15 cellular contexts compared by ENCODE assay signal in the genomic region with DNA sequence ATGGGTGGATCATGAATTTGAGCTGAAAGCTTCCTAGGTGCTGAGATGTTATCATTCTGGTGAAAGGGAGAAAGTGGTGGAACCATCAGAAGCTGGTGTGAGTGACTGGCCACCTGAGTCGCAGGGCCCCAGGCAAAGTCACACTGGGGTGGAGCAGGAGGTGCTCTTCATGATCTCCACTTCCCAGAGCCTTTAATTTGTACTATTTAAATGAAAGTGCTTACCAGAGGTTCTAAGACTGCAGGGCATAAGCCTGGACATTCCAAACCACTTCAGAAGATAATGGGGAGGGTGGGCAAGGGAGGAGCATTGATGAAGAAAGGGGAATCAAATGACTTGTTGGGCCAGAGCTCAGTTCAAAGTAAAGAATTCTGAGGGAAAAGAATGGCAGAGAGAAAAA.
DNase-seq lines count a peak whose midpoint lies in the region; ATAC-seq and TF ChIP-seq lines count a peak whose summit lies in the region.
"Had no signal": no experiment of that assay in that cellular context is flagged by ENCODE, and none has a peak within 500 bp of the region (broad histone marks: within the 10 kb centered on the region; RNA-seq: fewer than 3 reads in every experiment).

No MANE protein-coding gene starts in this region.

- POLR2A ChIA-PET in PC-3 (lab: Charles Lee; ENCODE audit: unreplicated experiment) = no interaction called here

- H3K27ac ChIP-seq in CD4-positive, CD25-positive, alpha-beta regulatory T cell (ENCODE audit: insufficient read depth, low read length, poor library complexity, severe bottlenecking) = no peak overlapping the region
- H3K27ac ChIP-seq in PC-3 (ENCODE audit: low read length) (peak overlapping the region; percentile 9; the same call in 1 of the 2 replicates), esophagus muscularis mucosa (replicated peaks in 1 of 4) (peak overlapping the region; percentile 13 to 48 (median 29)), parathyroid adenoma (peak overlapping the region; percentile 57)

- H3K27ac Mint-ChIP-seq in CD4-positive, CD25-positive, alpha-beta regulatory T cell = peak overlapping the region; percentile 10 to 53 (median 37)
- H3K27ac Mint-ChIP-seq: activated B cell treated with CpG ODN at 0.5 μM for 24 hours; dendritic cell treated with granulocyte-macrophage colony-stimulating factor and Interleukin-4, amounts not matched to agents 40 ng/mL and 50 ng/mL, for 4 days; T-helper 1 cell treated with Interleukin-12 subunit alpha and Interleukin-12 subunit beta and Interleukin-4 antibody, amounts not matched to agents 30 μg/mL and 1 μg/mL, for 36 hours had no signal

- no peak for TF ChIP-seq EP300 in esophagus muscularis mucosa (IDR thresholded peaks at IDR 0.05)

- intact Hi-C loops in PC-3 (cut with micrococcal nuclease) = loop anchor here (5.0 kb wide), 1 partner anchor 34 kb away; no protein-coding TSS in a partner anchor
- intact Hi-C loops in esophagus muscularis mucosa (cut with DNase I) = no loop called here

- ATAC-seq in CD4-positive, CD25-positive, alpha-beta regulatory T cell (ENCODE audit: low read depth in 2 of 2) = no peak
- no peak for ATAC-seq in PC-3
- ATAC-seq in HG03439 (IDR thresholded peaks at IDR 0.05; ENCODE audit: unreplicated experiment) = no peak

- no peaks in the 10 kb centered on the region for H4K20me1 ChIP-seq in PC-3 (ENCODE audit: low read length)

- H3K9ac ChIP-seq in PC-3 (ENCODE audit: low read length) (no peak overlapping the region), parathyroid adenoma (no peak overlapping the region)

- no peaks in the 10 kb centered on the region for H3K27me3 ChIP-seq in CD4-positive, CD25-positive, alpha-beta regulatory T cell (ENCODE audit: control insufficient read depth, insufficient read depth, low read length)
- H3K27me3 ChIP-seq in PC-3 (ENCODE audit: low read length) (no peaks in the 10 kb centered on the region), esophagus muscularis mucosa (no peaks in the 10 kb centered on the region), parathyroid adenoma (ENCODE audit: control insufficient read depth, insufficient read depth, low read length) (no peaks in the 10 kb centered on the region)

- no peak overlapping the region for H2AFZ ChIP-seq in PC-3 (ENCODE audit: low read length)
- H2AFZ ChIP-seq in parathyroid adenoma = no peak overlapping the region

- CTCF ChIA-PET in PC-3 (lab: Charles Lee) = interaction anchor here (0.6 kb wide), 1 partner anchor 32 kb away, joined by 3 read pairs; no protein-coding TSS in a partner anchor

- DNase-seq in CD4-positive, CD25-positive, alpha-beta regulatory T cell = no peak
- no peak for DNase-seq in PC-3
- DNase-seq in esophagus muscularis mucosa (ENCODE audit: extremely low spot score) = no peak
- no peak for DNase-seq in activated naive CD4-positive, alpha-beta T cell treated with anti-CD3 and anti-CD28 coated beads, Interleukin-2, amount 50 U/mL, for 16 hours
- no peak for DNase-seq in activated naive CD4-positive, alpha-beta T cell treated with Interleukin-2 at 50 U/mL for 16 hours
- no peak for DNase-seq in AG20443 (ENCODE audit: low spot score)
- DNase-seq: activated B cell treated with CpG ODN at 0.5 μM for 24 hours, activated gamma-delta T cell, COR-L47, NCI-H1417, RPMI8226 had no signal

- no peak overlapping the region for H3K4me2 ChIP-seq in PC-3 (ENCODE audit: low read length)
- no peak overlapping the region for H3K4me2 ChIP-seq in parathyroid adenoma (ENCODE audit: low read length)

- H3K79me2 ChIP-seq in PC-3 (ENCODE audit: low read length) = no peaks in the 10 kb centered on the region
- H3K79me2 ChIP-seq in parathyroid adenoma = no peaks in the 10 kb centered on the region

- no peak for TF ChIP-seq CTCF in PC-3 (conservative IDR thresholded peaks at IDR 0.05; ENCODE audit: low read depth, low read length)
- TF ChIP-seq CTCF in esophagus muscularis mucosa (IDR thresholded peaks at IDR 0.05) = no peak
- TF ChIP-seq CTCF in parathyroid adenoma (IDR thresholded peaks at IDR 0.05) = no peak

- no TSS peak for BruUV-seq in PC-3 (replicated peaks; lab: Mats Ljungman, UMichigan)

- no peaks in the 10 kb centered on the region for H3F3A ChIP-seq in PC-3 (ENCODE audit: low read length, unreplicated experiment)

- H3K9me3 Mint-ChIP-seq in CD4-positive, CD25-positive, alpha-beta regulatory T cell = no peaks in the 10 kb centered on the region
- H3K9me3 Mint-ChIP-seq: activated B cell treated with CpG ODN at 0.5 μM for 24 hours; dendritic cell treated with granulocyte-macrophage colony-stimulating factor and Interleukin-4, amounts not matched to agents 40 ng/mL and 50 ng/mL, for 4 days; T-helper 1 cell treated with Interleukin-12 subunit alpha and Interleukin-12 subunit beta and Interleukin-4 antibody, amounts not matched to agents 30 μg/mL and 1 μg/mL, for 36 hours had no signal

- H3K4me3 ChIP-seq in CD4-positive, CD25-positive, alpha-beta regulatory T cell (ENCODE audit: low read depth, low read length) = no peak overlapping the region
- no peak overlapping the region for H3K4me3 ChIP-seq in PC-3 (ENCODE audit: low read length)
- H3K4me3 ChIP-seq in esophagus muscularis mucosa = no peak overlapping the region
- no peak overlapping the region for H3K4me3 ChIP-seq in parathyroid adenoma (ENCODE audit: low read depth, low read length)

- peaks cover 25% of the 10 kb centered on the region for H3K36me3 ChIP-seq in CD4-positive, CD25-positive, alpha-beta regulatory T cell (ENCODE audit: control insufficient read depth, insufficient read depth, low read length)
- H3K36me3 ChIP-seq in PC-3 (ENCODE audit: low read depth, low read length) = no peaks in the 10 kb centered on the region
- H3K36me3 ChIP-seq in esophagus muscularis mucosa = peaks cover 3 to 32% (median 24%) of the 10 kb centered on the region in 4 donors
- no peaks in the 10 kb centered on the region for H3K36me3 ChIP-seq in parathyroid adenoma (ENCODE audit: control insufficient read depth, insufficient read depth, low read length)

- H3K9me2 ChIP-seq in PC-3 (replicated peaks; ENCODE audit: low read length) = no peaks in the 10 kb centered on the region

- H3K36me3 Mint-ChIP-seq in CD4-positive, CD25-positive, alpha-beta regulatory T cell = peaks cover 44% of the 10 kb centered on the region

- H3K4me3 Mint-ChIP-seq in CD4-positive, CD25-positive, alpha-beta regulatory T cell = no peak overlapping the region
- H3K4me3 Mint-ChIP-seq: activated B cell treated with CpG ODN at 0.5 μM for 24 hours; dendritic cell treated with granulocyte-macrophage colony-stimulating factor and Interleukin-4, amounts not matched to agents 40 ng/mL and 50 ng/mL, for 4 days; T-helper 1 cell treated with Interleukin-12 subunit alpha and Interleukin-12 subunit beta and Interleukin-4 antibody, amounts not matched to agents 30 μg/mL and 1 μg/mL, for 36 hours had no signal

- no peak for TF ChIP-seq POLR2A in esophagus muscularis mucosa (IDR thresholded peaks at IDR 0.05; ENCODE audit: low read depth)

- H3K9me3 ChIP-seq in CD4-positive, CD25-positive, alpha-beta regulatory T cell (ENCODE audit: control insufficient read depth in 2 of 2, low read length in 2 of 2) = no peaks in the 10 kb centered on the region
- H3K9me3 ChIP-seq in PC-3 (ENCODE audit: low read length) = no peaks in the 10 kb centered on the region
- no peaks in the 10 kb centered on the region for H3K9me3 ChIP-seq in esophagus muscularis mucosa
- H3K9me3 ChIP-seq in parathyroid adenoma (ENCODE audit: control insufficient read depth, low read length) = no peaks in the 10 kb centered on the region

- 100% methylated on average over 1 of the region's 1 CpG for WGBS in esophagus muscularis mucosa

- peaks cover 0 to 2% (median 0%) of the 10 kb centered on the region in 4 donors for H3K4me1 Mint-ChIP-seq in CD4-positive, CD25-positive, alpha-beta regulatory T cell
- H3K4me1 Mint-ChIP-seq: activated B cell treated with CpG ODN at 0.5 μM for 24 hours had no signal

- H3K4me1 ChIP-seq in CD4-positive, CD25-positive, alpha-beta regulatory T cell (ENCODE audit: control insufficient read depth, insufficient read depth, low read length, poor library complexity, severe bottlenecking) = no peaks in the 10 kb centered on the region
- H3K4me1 ChIP-seq in PC-3 (ENCODE audit: insufficient read depth, low read length) (peaks cover 44% of the 10 kb centered on the region), esophagus muscularis mucosa (peaks cover 15 to 34% (median 16%) of the 10 kb centered on the region in 4 donors), parathyroid adenoma (no peaks in the 10 kb centered on the region)

- no peaks in the 10 kb centered on the region for H3K27me3 Mint-ChIP-seq in CD4-positive, CD25-positive, alpha-beta regulatory T cell
- H3K27me3 Mint-ChIP-seq: activated B cell treated with CpG ODN at 0.5 μM for 24 hours; dendritic cell treated with granulocyte-macrophage colony-stimulating factor and Interleukin-4, amounts not matched to agents 40 ng/mL and 50 ng/mL, for 4 days had no signal
